In the genomic region with DNA sequence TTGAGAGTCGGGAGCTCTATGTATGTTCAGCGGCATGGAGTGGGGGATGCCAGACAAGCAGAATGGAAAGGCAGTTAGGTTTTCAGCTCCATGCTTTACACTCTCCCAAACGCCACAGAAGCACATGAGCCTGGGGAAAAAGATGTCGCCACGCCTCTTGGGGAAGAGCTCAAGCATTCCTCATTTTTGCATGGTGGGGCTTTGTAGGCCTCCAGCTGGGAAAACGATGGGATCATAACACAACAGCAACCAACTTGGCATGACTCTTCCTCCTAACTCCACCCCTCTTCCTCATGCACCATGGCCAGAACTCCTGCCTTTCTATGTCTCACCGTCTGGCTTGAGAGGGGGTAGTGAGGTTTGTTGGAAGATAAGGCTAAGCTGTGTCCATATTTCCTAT, we compare ENCODE assay signal across 28 cellular contexts.
"Had no signal": no experiment of that assay in that cellular context is flagged by ENCODE, and none has a peak within 500 bp of the region (broad histone marks: within the 10 kb centered on the region; RNA-seq: fewer than 3 reads in every experiment).

No MANE protein-coding gene starts in this region.

- DNase-seq: activated CD4-positive, alpha-beta T cell treated with anti-CD3 and anti-CD28 coated beads for 48 hours; activated CD4-positive, alpha-beta T cell treated with anti-CD3 and anti-CD28 coated beads, Interleukin-2, amount 50 U/mL, for 4 hours; activated CD4-positive, CD25-positive, alpha-beta regulatory T cell treated with anti-CD3 and anti-CD28 coated beads, Interleukin-2, amount 50 U/mL, for 72 hours; activated CD8-positive, alpha-beta memory T cell treated with anti-CD3 and anti-CD28 coated beads, Interleukin-2, amount 10 ng/mL, durations not matched to agents 7 days and 5 days; activated effector memory CD4-positive, alpha-beta T cell treated with Interleukin-2 at 50 U/mL for 16 hours; activated naive CD4-positive, alpha-beta T cell treated with Interleukin-2 at 50 U/mL for 16 hours; activated naive CD8-positive, alpha-beta T cell treated with anti-CD3 and anti-CD28 coated beads, Interleukin-2, amount 50 U/mL, for 24 hours; activated T-cell treated with anti-CD3 and anti-CD28 coated beads, Interleukin-2, amount 50 U/mL, for 24 hours; amniotic stem cell; caudate nucleus; KG1; MV-4-11; NCI-H1092 treated with DMSO at 0.1 percent for 48 hours; NCI-H1436; NCI-H1694 treated with DMSO at 0.1 percent for 48 hours; NCI-H2029 treated with DMSO at 0.1 percent for 48 hours; NCI-H526 treated with DMSO at 0.1 percent for 48 hours; NCI-H82; NK-92 treated with Interleukin-12 subunit alpha and Interleukin-12 subunit beta, amount 100 ng/mL, for 24 hours; OCI-M1; Right ventricle myocardium superior; SW 1271 had no signal

- H3K27me3 Mint-ChIP-seq: activated CD8-positive, alpha-beta memory T cell treated with anti-CD3 and anti-CD28 coated beads, Interleukin-2, amount 10 ng/mL, durations not matched to agents 7 days and 5 days; activated T-cell treated with anti-CD3 and anti-CD28 coated beads, Interleukin-2, amount 50 U/mL, for 24 hours had no signal

- H3K4me1 Mint-ChIP-seq: activated CD8-positive, alpha-beta memory T cell treated with anti-CD3 and anti-CD28 coated beads, Interleukin-2, amount 10 ng/mL, durations not matched to agents 7 days and 5 days; activated naive CD8-positive, alpha-beta T cell treated with anti-CD3 and anti-CD28 coated beads, Interleukin-2, amount 50 U/mL, for 24 hours had no signal

- H3K9me3 Mint-ChIP-seq: activated naive CD8-positive, alpha-beta T cell treated with anti-CD3 and anti-CD28 coated beads, Interleukin-2, amount 50 U/mL, for 24 hours; activated T-cell treated with anti-CD3 and anti-CD28 coated beads, Interleukin-2, amount 50 U/mL, for 24 hours; activated T-helper 1 cell treated with anti-CD3 and anti-CD28 coated beads, Interleukin-12 subunit alpha, Interleukin-12 subunit beta, Interleukin-2, Interleukin-4 antibody, amounts not matched to agents 30 ng/mL and 10 ng/mL and 1 ng/mL, durations not matched to agents 14 hours and 24 hours and 36 hours; T-helper 2 cell treated with Interferon-gamma antibody and Interleukin-4, amounts not matched to agents 5 μg/mL and 100 μg/mL, for 36 hours; WTC11 had no signal

- H3K36me3 ChIP-seq: ascending aorta, SJCRH30 had no signal

- H3K4me3 ChIP-seq: ascending aorta, SJCRH30 had no signal

- H3K4me3 Mint-ChIP-seq: activated CD8-positive, alpha-beta memory T cell treated with anti-CD3 and anti-CD28 coated beads, Interleukin-2, amount 10 ng/mL, durations not matched to agents 7 days and 5 days; activated naive CD8-positive, alpha-beta T cell treated with anti-CD3 and anti-CD28 coated beads, Interleukin-2, amount 50 U/mL, for 24 hours; activated T-cell treated with anti-CD3 and anti-CD28 coated beads, Interleukin-2, amount 50 U/mL, for 24 hours; activated T-helper 1 cell treated with anti-CD3 and anti-CD28 coated beads, Interleukin-12 subunit alpha, Interleukin-12 subunit beta, Interleukin-2, Interleukin-4 antibody, amounts not matched to agents 30 ng/mL and 10 ng/mL and 1 ng/mL, durations not matched to agents 14 hours and 24 hours and 36 hours; T-helper 2 cell treated with Interferon-gamma antibody and Interleukin-4, amounts not matched to agents 5 μg/mL and 100 μg/mL, for 36 hours; WTC11 had no signal

- H3K27ac Mint-ChIP-seq: activated CD8-positive, alpha-beta memory T cell treated with anti-CD3 and anti-CD28 coated beads, Interleukin-2, amount 10 ng/mL, durations not matched to agents 7 days and 5 days; activated naive CD4-positive, alpha-beta T cell treated with anti-CD3 and anti-CD28 coated beads, Interleukin-2, amount 50 U/mL, for 72 hours; activated naive CD8-positive, alpha-beta T cell treated with anti-CD3 and anti-CD28 coated beads, Interleukin-2, amount 50 U/mL, for 24 hours; activated T-cell treated with anti-CD3 and anti-CD28 coated beads, Interleukin-2, amount 50 U/mL, for 24 hours; activated T-helper 1 cell treated with anti-CD3 and anti-CD28 coated beads, Interleukin-12 subunit alpha, Interleukin-12 subunit beta, Interleukin-2, Interleukin-4 antibody, amounts not matched to agents 30 ng/mL and 10 ng/mL and 1 ng/mL, durations not matched to agents 14 hours and 24 hours and 36 hours; T-helper 2 cell treated with Interferon-gamma antibody and Interleukin-4, amounts not matched to agents 5 μg/mL and 100 μg/mL, for 36 hours; WTC11 had no signal

- H3K27me3 ChIP-seq: ascending aorta, SJCRH30 had no signal

- H3K36me3 Mint-ChIP-seq: activated CD8-positive, alpha-beta memory T cell treated with anti-CD3 and anti-CD28 coated beads, Interleukin-2, amount 10 ng/mL, durations not matched to agents 7 days and 5 days; activated naive CD4-positive, alpha-beta T cell treated with anti-CD3 and anti-CD28 coated beads, Interleukin-2, amount 50 U/mL, for 72 hours; WTC11 had no signal
